13 cellular contexts compared by ENCODE assay signal in the genomic region with DNA sequence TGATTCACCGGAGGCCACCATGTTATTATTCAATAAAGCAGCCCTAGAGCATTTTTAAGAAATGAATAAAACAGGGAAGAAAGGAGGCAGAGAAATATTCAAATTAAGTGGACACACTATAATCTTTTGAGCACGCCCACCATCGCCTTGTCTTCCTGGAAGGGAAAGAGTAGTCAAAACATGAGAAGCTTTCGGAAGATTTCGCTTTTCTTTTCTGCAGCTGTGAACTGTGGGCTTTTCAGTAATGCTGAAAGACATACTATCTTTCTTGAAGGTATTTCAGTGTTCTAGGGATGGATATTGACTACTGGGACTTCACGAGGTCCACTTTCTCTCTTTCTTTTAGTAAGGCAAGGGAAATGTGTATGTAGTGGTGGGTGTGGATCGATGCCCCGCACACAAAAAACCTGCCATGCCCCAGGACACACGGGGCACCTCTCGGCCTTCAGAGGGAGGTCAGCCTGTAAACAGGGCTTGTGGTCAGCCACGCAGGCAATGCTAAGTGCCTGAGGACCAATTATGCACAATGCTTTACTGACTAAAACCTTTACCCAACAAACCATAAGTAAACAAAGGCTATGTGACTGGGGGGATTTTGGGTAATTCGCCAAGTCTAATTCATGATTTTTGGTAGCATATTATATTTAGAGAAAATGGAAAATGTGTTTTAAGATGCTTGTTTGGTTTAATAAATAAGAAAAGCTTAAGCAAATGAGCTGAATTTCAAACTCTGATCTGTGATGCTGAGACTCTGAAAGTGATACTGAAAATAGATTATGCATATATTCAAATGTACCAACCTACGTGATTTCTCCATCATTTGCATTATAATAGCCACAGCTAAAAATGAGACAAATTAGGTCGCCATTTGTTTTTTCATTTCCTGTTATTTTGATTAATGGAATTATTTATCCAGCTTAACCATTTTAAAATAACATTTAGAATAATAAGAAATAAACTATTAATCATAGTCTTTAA.
DNase-seq lines count a peak whose midpoint lies in the region; ATAC-seq and TF ChIP-seq lines count a peak whose summit lies in the region.
"Had no signal": no experiment of that assay in that cellular context is flagged by ENCODE, and none has a peak within 500 bp of the region (broad histone marks: within the 10 kb centered on the region; RNA-seq: fewer than 3 reads in every experiment).

No MANE protein-coding gene starts in this region.

- no peak overlapping the region for H3K4me3 ChIP-seq in hepatocyte
- H3K4me3 ChIP-seq: PC-9 had no signal

- TF ChIP-seq CTCF in hepatocyte (IDR thresholded peaks at IDR 0.05; ENCODE audit: poor library complexity) = no peak
- no peak for TF ChIP-seq CTCF in glutamatergic neuron (IDR thresholded peaks at IDR 0.05; ENCODE audit: partially characterized antibody, unreplicated experiment)

- peak overlapping the region; percentile 34 for H3K27ac ChIP-seq in hepatocyte
- H3K27ac ChIP-seq: KMS-11, PC-9 had no signal

- H3K27me3 Mint-ChIP-seq in glutamatergic neuron (ENCODE audit: unreplicated experiment) = peaks cover 7% of the 10 kb centered on the region

- peaks cover 14% of the 10 kb centered on the region for H3K4me1 ChIP-seq in hepatocyte (ENCODE audit: insufficient read depth)

- H3K4me1 Mint-ChIP-seq in glutamatergic neuron (ENCODE audit: low read depth, unreplicated experiment) = peaks cover 34% of the 10 kb centered on the region

- ATAC-seq in GM18870 (IDR thresholded peaks at IDR 0.05; ENCODE audit: unreplicated experiment) (peak; percentile 71), GM21390 (IDR thresholded peaks at IDR 0.05; ENCODE audit: unreplicated experiment) (peak; percentile 87), HG03139 (IDR thresholded peaks at IDR 0.05; ENCODE audit: unreplicated experiment) (peak; percentile 87)
- ATAC-seq: left cardiac atrium had no signal

- no peaks in the 10 kb centered on the region for H3K9me3 ChIP-seq in hepatocyte (ENCODE audit: low read depth)

- H4K20me1 ChIP-seq in hepatocyte (ENCODE audit: insufficient read depth, poor library complexity, severe bottlenecking) = peaks cover 19% of the 10 kb centered on the region

- no peaks in the 10 kb centered on the region for H3K27me3 ChIP-seq in hepatocyte

- H3K36me3 ChIP-seq in hepatocyte (replicated peaks; ENCODE audit: insufficient read depth, low read depth) = no peaks in the 10 kb centered on the region

- 90% methylated on average over 14 of the region's 14 CpGs for WGBS in hepatocyte (ENCODE audit: low lambda C conversion rate, missing lambda C conversion rate)

- no peaks in the 10 kb centered on the region for H3K9me2 ChIP-seq in hepatocyte (replicated peaks; ENCODE audit: insufficient read depth)

- no peak overlapping the region for H3K27ac Mint-ChIP-seq in glutamatergic neuron (ENCODE audit: unreplicated experiment)
- H3K27ac Mint-ChIP-seq: endodermal cell had no signal

- H3K4me2 ChIP-seq in hepatocyte = no peak overlapping the region
- H3K4me2 ChIP-seq: KMS-11, PC-9 had no signal

- no peak for DNase-seq in hepatocyte (ENCODE audit: low spot score)
- no peak for DNase-seq in NCI-H146 (lab: John Stamatoyannopoulos, UW)
- no peak for DNase-seq in T1000 (lab: John Stamatoyannopoulos, UW)
- no peak for DNase-seq in glutamatergic neuron
- DNase-seq in COLO668 (lab: John Stamatoyannopoulos, UW; ENCODE audit: unreplicated experiment) = no peak
- DNase-seq: endodermal cell, GDM1, left cardiac atrium, PC-9 had no signal

- peaks cover 2% of the 10 kb centered on the region for H3K36me3 Mint-ChIP-seq in glutamatergic neuron (ENCODE audit: unreplicated experiment)

- peaks cover 20% of the 10 kb centered on the region for H3K79me2 ChIP-seq in hepatocyte

- no peak overlapping the region for H3K4me3 Mint-ChIP-seq in glutamatergic neuron (ENCODE audit: unreplicated experiment)
- H3K4me3 Mint-ChIP-seq: endodermal cell had no signal

- H2AFZ ChIP-seq in hepatocyte = no peak overlapping the region
- H2AFZ ChIP-seq: PC-9 had no signal

- peaks cover 19% of the 10 kb centered on the region for H3K9me3 Mint-ChIP-seq in glutamatergic neuron (ENCODE audit: unreplicated experiment)
- H3K9me3 Mint-ChIP-seq: endodermal cell had no signal
